25 cellular contexts compared by ENCODE assay signal in the genomic region with DNA sequence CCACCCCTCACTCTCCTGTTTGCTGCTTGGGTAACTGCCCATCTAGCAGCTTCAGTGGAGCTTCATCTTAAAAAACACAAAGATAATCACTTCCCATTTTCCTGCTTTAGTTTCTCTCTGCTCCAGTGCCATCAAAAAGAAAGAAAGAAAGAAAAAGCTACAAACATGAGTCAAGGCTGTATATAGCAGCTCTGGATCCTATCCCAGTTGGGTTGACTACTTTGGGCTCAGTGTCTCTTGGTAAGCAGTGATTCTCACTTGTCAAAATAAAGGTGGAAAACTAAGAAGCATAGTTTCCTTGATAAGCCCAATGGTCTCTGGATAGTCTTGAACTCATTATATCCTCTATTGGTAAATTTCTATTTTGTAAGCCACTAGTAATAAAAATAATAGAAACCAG. TPM values are rescaled to one million over a fixed set of nuclear protein-coding genes. Genes with fewer than 3 reads are reported as not detected.
"Had no signal": no experiment of that assay in that cellular context is flagged by ENCODE, and none has a peak within 500 bp of the region (broad histone marks: within the 10 kb centered on the region; RNA-seq: fewer than 3 reads in every experiment).

No MANE protein-coding gene starts in this region.

- ATAC-seq: activated CD4-positive, alpha-beta T cell treated with anti-CD3 and anti-CD28 coated beads for 36 hours; gastroesophageal sphincter; heart left ventricle; left lobe of liver; lower lobe of right lung; naive thymus-derived CD4-positive, alpha-beta T cell; sciatic nerve; stimulated activated memory B cell treated with anti-CD40 and anti-IgM and Interleukin-4, amounts not matched to agents 10 μg/mL and 1 μg/mL and 100 μg/mL, for 72 hours; WTC11 had no signal

- H3K27ac ChIP-seq: gastroesophageal sphincter, heart left ventricle, lower lobe of right lung, upper lobe of left lung had no signal

- H3K4me3 ChIP-seq: gastroesophageal sphincter, heart left ventricle, lower lobe of right lung, upper lobe of left lung had no signal

- H3K36me3 ChIP-seq: gastroesophageal sphincter, heart left ventricle, lower lobe of right lung, upper lobe of left lung had no signal

- H3K9me3 ChIP-seq: gastroesophageal sphincter, heart left ventricle, lower lobe of right lung, upper lobe of left lung had no signal

- FAIRE-seq: bronchial epithelial cell, endometrium, keratinocyte, small intestine had no signal

- H3K27me3 ChIP-seq: gastroesophageal sphincter, heart left ventricle, upper lobe of left lung had no signal

- DNase-seq: activated CD4-positive, alpha-beta T cell treated with anti-CD3 and anti-CD28 coated beads for 36 hours; activated CD4-positive, alpha-beta T cell treated with anti-CD3 and anti-CD28 coated beads, Interleukin-2, amount 50 U/mL, for 4 hours; activated CD8-positive, alpha-beta memory T cell treated with anti-CD3 and anti-CD28 coated beads for 24 hours; activated CD8-positive, alpha-beta memory T cell treated with anti-CD3 and anti-CD28 coated beads, Interleukin-2, amount 50 U/mL, for 4 hours; activated T-cell treated with anti-CD3 and anti-CD28 coated beads, Interleukin-2, amount 50 U/mL, for 24 hours; cortex of kidney; erythroblast; heart left ventricle; lower lobe of right lung; naive thymus-derived CD4-positive, alpha-beta T cell; occipital lobe; small intestine; stimulated activated CD4-positive, alpha-beta T cell treated with anti-CD3 and anti-CD28 coated beads, Interleukin-15, amount 100 ng/mL, for 24 hours; T-helper 9 cell; upper lobe of left lung had no signal

- H3K4me1 ChIP-seq: lower lobe of right lung, upper lobe of left lung had no signal

RNA-seq across cellular contexts. Expression of gene SLC26A8, which starts 54.8 kb away (rescaled TPM):
- total RNA-seq: activated CD4-positive, alpha-beta T cell treated with anti-CD3 and anti-CD28 coated beads for 36 hours; activated T-helper 17 cell treated with anti-CD3 and anti-CD28 coated beads, Interleukin-2, amount 50 U/mL, for 72 hours; bronchial epithelial cell; gastroesophageal sphincter; T-helper 1 cell treated with Interleukin-12 subunit alpha and Interleukin-12 subunit beta and Interleukin-4 antibody, amounts not matched to agents 30 ng/mL and 1 ng/mL, for 36 hours had no signal
- polyA plus RNA-seq: naive thymus-derived CD4-positive, alpha-beta T cell had no signal
